In genomic region chr17:40035162-40035559, GRCh38 we compare ENCODE assay signal across 8 cellular contexts. TPM values are rescaled to one million over a fixed set of nuclear protein-coding genes. Genes with fewer than 3 reads are reported as not detected.
DNase-seq lines count a peak whose midpoint lies in the region; ATAC-seq and TF ChIP-seq lines count a peak whose summit lies in the region.
"Had no signal": no experiment of that assay in that cellular context is flagged by ENCODE, and none has a peak within 500 bp of the region (broad histone marks: within the 10 kb centered on the region; RNA-seq: fewer than 3 reads in every experiment).

No MANE protein-coding gene starts in this region.

- H3K27me3 ChIP-seq in GM06990 (replicated peaks; ENCODE audit: control insufficient read depth, insufficient read depth, low read length) (no peaks in the 10 kb centered on the region), colonic mucosa (no peaks in the 10 kb centered on the region)
- H3K27me3 ChIP-seq in CD8-positive, alpha-beta T cell (ENCODE audit: insufficient read depth, low read length), result no peaks in the 10 kb centered on the region

- H3K27ac ChIP-seq in colonic mucosa, result no peak overlapping the region
- H3K27ac ChIP-seq in CD8-positive, alpha-beta T cell (ENCODE audit: low read depth, low read length), result no peak overlapping the region

- H3K36me3 ChIP-seq in GM06990 (ENCODE audit: control insufficient read depth, insufficient read depth, low read length), result peaks cover 25% of the 10 kb centered on the region
- peaks cover 5% of the 10 kb centered on the region for H3K36me3 ChIP-seq in colonic mucosa
- peaks cover 53% of the 10 kb centered on the region for H3K36me3 ChIP-seq in CD8-positive, alpha-beta T cell (ENCODE audit: insufficient read depth, low read length)

- peak; percentile 42 for TF ChIP-seq CTCF in GM06990 (IDR thresholded peaks at IDR 0.05; ENCODE audit: insufficient read depth, low read length, poor library complexity, severe bottlenecking)
- TF ChIP-seq CTCF in NB4 (IDR thresholded peaks at IDR 0.05; ENCODE audit: low read depth, low read length), result peak; percentile 86
- peak; percentile 44 for TF ChIP-seq CTCF in colonic mucosa (IDR thresholded peaks at IDR 0.05)
- TF ChIP-seq CTCF in CD8-positive, alpha-beta T cell (IDR thresholded peaks at IDR 0.05), result no peak
- no peak for TF ChIP-seq CTCF in GM20000 (IDR thresholded peaks at IDR 0.05; ENCODE audit: extremely low read depth, missing control alignments)

- intact Hi-C loops in colonic mucosa (cut with DNase I), result no loop called here
- intact Hi-C loops in CD8-positive, alpha-beta T cell (cut with DNase I, micrococcal nuclease), result no loop called here

- H3K4me3 ChIP-seq in GM06990 (replicated peaks; ENCODE audit: low read depth, low read length) (no peak overlapping the region), NB4 (ENCODE audit: low read depth, low read length) (no peak overlapping the region), colonic mucosa (no peak overlapping the region)
- H3K4me3 ChIP-seq in CD8-positive, alpha-beta T cell (ENCODE audit: low read depth, low read length), result no peak overlapping the region

- H3K9ac ChIP-seq in colonic mucosa (ENCODE audit: low read depth in 2 of 2, low read length in 2 of 2), result no peak overlapping the region

- peaks cover 58% of the 10 kb centered on the region for H3K36me3 Mint-ChIP-seq in CD8-positive, alpha-beta T cell
- H3K36me3 Mint-ChIP-seq in T-cell, result peaks cover 36% of the 10 kb centered on the region

- CTCF ChIA-PET in CD8-positive, alpha-beta T cell (lab: Charles Lee), result interaction anchor here (0.7 to 4.6 kb wide), 8 partner anchors 9 to 86 kb away, joined by 3 to 24 read pairs (median 3); partner anchors contain the start of gene CSF3
- CTCF ChIA-PET in T-cell (lab: Charles Lee), result interaction anchor here in 1 of 2 donors (0.6 kb wide), 1 partner anchor 16 kb away, joined by 4 read pairs; no protein-coding TSS in a partner anchor

- H3K4me3 Mint-ChIP-seq in CD8-positive, alpha-beta T cell, result no peak overlapping the region
- no peak overlapping the region for H3K4me3 Mint-ChIP-seq in T-cell

- DNase-seq in GM06990 (ENCODE audit: extremely low read depth, insufficient read length), result no peak
- DNase-seq in NB4 (ENCODE audit: low read depth), result peak; percentile 47
- no peak for DNase-seq in colonic mucosa
- peak; percentile 14 for DNase-seq in pons (ENCODE audit: low spot score)
- no peak for DNase-seq in CD8-positive, alpha-beta T cell
- no peak for DNase-seq in T-cell
- no peak for DNase-seq in GM20000 (ENCODE audit: low spot score)
- DNase-seq: activated effector memory CD4-positive, alpha-beta T cell treated with Interleukin-2 at 50 U/mL for 16 hours had no signal

- TF ChIP-seq POLR2A in NB4 (IDR thresholded peaks at IDR 0.05; ENCODE audit: extremely low read depth, insufficient read length), result no peak

- ATAC-seq in CD8-positive, alpha-beta T cell, result no peak
- no peak for ATAC-seq in T-cell (replicated peaks in 1 of 4)

- peaks cover 3% of the 10 kb centered on the region for H3K4me1 Mint-ChIP-seq in CD8-positive, alpha-beta T cell (ENCODE audit: low read depth)
- peaks cover 0 to 7% (median 0%) of the 10 kb centered on the region in 3 donors for H3K4me1 Mint-ChIP-seq in T-cell

- no peak overlapping the region for H3K27ac Mint-ChIP-seq in CD8-positive, alpha-beta T cell
- H3K27ac Mint-ChIP-seq in T-cell, result no peak overlapping the region

- H3K9me3 ChIP-seq in colonic mucosa, result no peaks in the 10 kb centered on the region
- no peaks in the 10 kb centered on the region for H3K9me3 ChIP-seq in CD8-positive, alpha-beta T cell (ENCODE audit: low read length)

- POLR2A ChIA-PET in CD8-positive, alpha-beta T cell (lab: Charles Lee), result no interaction called here
- POLR2A ChIA-PET in T-cell (lab: Charles Lee), result no interaction called here

- H3K9me3 Mint-ChIP-seq in CD8-positive, alpha-beta T cell, result no peaks in the 10 kb centered on the region
- no peaks in the 10 kb centered on the region for H3K9me3 Mint-ChIP-seq in T-cell

- no peaks in the 10 kb centered on the region for H3K27me3 Mint-ChIP-seq in CD8-positive, alpha-beta T cell (ENCODE audit: low read depth)
- H3K27me3 Mint-ChIP-seq in T-cell, result no peaks in the 10 kb centered on the region

- peaks cover 6% of the 10 kb centered on the region for H3K4me1 ChIP-seq in colonic mucosa
- no peaks in the 10 kb centered on the region for H3K4me1 ChIP-seq in CD8-positive, alpha-beta T cell (ENCODE audit: insufficient read depth, low read length)

RNA-seq across cellular contexts. Expression of gene MED24, which starts 19.0 kb away (rescaled TPM):
- total RNA-seq in colonic mucosa (100 to 1,000 TPM in 1 of 2 donors, 10 to 100 TPM in 1; 80.1 to 111 TPM), T-cell (100 to 1,000 TPM in 1 of 5 donors, 10 to 100 TPM in 4; 75.9 to 104 (median 87.0) TPM)
- 100 to 1,000 TPM; 103 to 104 TPM for total RNA-seq in CD8-positive, alpha-beta T cell

RNA-seq across cellular contexts. Expression of gene CSF3, which starts 19.9 kb away (rescaled TPM):
- total RNA-seq in colonic mucosa, result under 1 TPM in 1 of 2 donors, not detected in 1; 0.37 TPM
- not detected for total RNA-seq in CD8-positive, alpha-beta T cell
- total RNA-seq in T-cell, result not detected

RNA-seq across cellular contexts. Expression of gene THRA, which starts 27.6 kb away (rescaled TPM):
- 10 to 100 TPM; 40.3 to 44.5 TPM for total RNA-seq in colonic mucosa
- total RNA-seq in CD8-positive, alpha-beta T cell, result 10 to 100 TPM; 34.6 to 35.7 TPM
- total RNA-seq in T-cell, result 10 to 100 TPM; 30.4 to 54.0 (median 48.9) TPM

RNA-seq across cellular contexts. Expression of gene PSMD3, which starts 54.6 kb away (rescaled TPM):
- total RNA-seq in colonic mucosa, result 100 to 1,000 TPM; 106 to 152 TPM
- 10 to 100 TPM; 66.9 to 68.8 TPM for total RNA-seq in CD8-positive, alpha-beta T cell
- total RNA-seq in T-cell, result 10 to 100 TPM; 60.8 to 69.0 (median 63.5) TPM

Comparison
In these comparisons a context has a peak if more than half of its experiments do, and no peak if none do; other contexts are left out.
1. DNase-seq: peak in NB4 (single experiment) and pons (single experiment); none in GM06990 (single experiment), colonic mucosa (single experiment), CD8-positive, alpha-beta T cell (0 of 7), T-cell (0 of 34) and GM20000 (single experiment).
2. CTCF ChIP-seq: peak in GM06990 (single experiment), NB4 (single experiment) and colonic mucosa (single experiment); none in CD8-positive, alpha-beta T cell (single experiment) and GM20000 (single experiment).